Comparison of ENCODE assay signal across 24 cellular contexts in genomic region chr2:239731998-239732665, GRCh38.
"Had no signal": no experiment of that assay in that cellular context is flagged by ENCODE, and none has a peak within 500 bp of the region (broad histone marks: within the 10 kb centered on the region; RNA-seq: fewer than 3 reads in every experiment).

No MANE protein-coding gene starts in this region.

- H3K9me3 ChIP-seq: breast epithelium, SJCRH30 had no signal

- DNase-seq: activated CD4-positive, alpha-beta T cell treated with anti-CD3 and anti-CD28 coated beads for 48 hours; activated CD4-positive, alpha-beta T cell treated with anti-CD3 and anti-CD28 coated beads, Interleukin-2, amount 50 U/mL, for 48 hours; activated CD4-positive, CD25-positive, alpha-beta regulatory T cell treated with anti-CD3 and anti-CD28 coated beads, Interleukin-2, amount 50 U/mL, for 72 hours; activated CD8-positive, alpha-beta memory T cell treated with anti-CD3 and anti-CD28 coated beads, Interleukin-2, amount 10 ng/mL, durations not matched to agents 7 days and 5 days; activated gamma-delta T cell treated with Interleukin-2 at 50 U/mL for 16 hours; activated naive CD4-positive, alpha-beta T cell treated with anti-CD3 and anti-CD28 coated beads, Interleukin-2, amount 10 ng/mL, durations not matched to agents 7 days and 5 days; activated naive CD8-positive, alpha-beta T cell treated with anti-CD3 and anti-CD28 coated beads for 36 hours; activated T-cell treated with anti-CD3 and anti-CD28 coated beads, Interleukin-2, amount 50 U/mL, for 24 hours; central memory CD4-positive, alpha-beta T cell; NCI-H1105; NCI-H1436; NCI-H1694 treated with DMSO at 0.1 percent for 48 hours; NCI-H2029 treated with DMSO at 0.1 percent for 48 hours; NCI-H345; NCI-H510A; NCI-H526 treated with DMSO at 0.1 percent for 48 hours; NCI-H82; SJCRH30; SW 1271 had no signal

- H3K4me2 ChIP-seq: KMS-11 had no signal

- H3K4me1 Mint-ChIP-seq: activated naive CD4-positive, alpha-beta T cell treated with anti-CD3 and anti-CD28 coated beads, Interleukin-2, amount 10 ng/mL, durations not matched to agents 7 days and 5 days; activated naive CD8-positive, alpha-beta T cell treated with anti-CD3 and anti-CD28 coated beads for 36 hours; IgD-negative memory B cell had no signal

- H3K36me3 Mint-ChIP-seq: activated CD8-positive, alpha-beta memory T cell treated with anti-CD3 and anti-CD28 coated beads, Interleukin-2, amount 10 ng/mL, durations not matched to agents 7 days and 5 days; activated naive CD4-positive, alpha-beta T cell treated with anti-CD3 and anti-CD28 coated beads, Interleukin-2, amount 10 ng/mL, durations not matched to agents 7 days and 5 days; activated naive CD8-positive, alpha-beta T cell treated with anti-CD3 and anti-CD28 coated beads for 36 hours; IgD-negative memory B cell had no signal

- H3K4me3 Mint-ChIP-seq: activated CD8-positive, alpha-beta memory T cell treated with anti-CD3 and anti-CD28 coated beads, Interleukin-2, amount 10 ng/mL, durations not matched to agents 7 days and 5 days; activated naive CD4-positive, alpha-beta T cell treated with anti-CD3 and anti-CD28 coated beads, Interleukin-2, amount 10 ng/mL, durations not matched to agents 7 days and 5 days; activated naive CD8-positive, alpha-beta T cell treated with anti-CD3 and anti-CD28 coated beads for 36 hours; activated T-cell treated with anti-CD3 and anti-CD28 coated beads, Interleukin-2, amount 50 U/mL, for 24 hours; activated T-helper 1 cell treated with anti-CD3 and anti-CD28 coated beads, Interleukin-12 subunit alpha, Interleukin-12 subunit beta, Interleukin-2, Interleukin-4 antibody, amounts not matched to agents 30 ng/mL and 10 ng/mL and 1 ng/mL, durations not matched to agents 14 hours and 24 hours and 36 hours; IgD-negative memory B cell had no signal

- ATAC-seq: activated CD8-positive, alpha-beta memory T cell treated with anti-CD3 and anti-CD28 coated beads, Interleukin-2, amount 10 ng/mL, durations not matched to agents 7 days and 5 days; SK-N-SH treated with all-trans-retinoic acid at 6 μM for 48 hours had no signal

- H3K27me3 Mint-ChIP-seq: activated CD8-positive, alpha-beta memory T cell treated with anti-CD3 and anti-CD28 coated beads, Interleukin-2, amount 10 ng/mL, durations not matched to agents 7 days and 5 days; activated naive CD4-positive, alpha-beta T cell treated with anti-CD3 and anti-CD28 coated beads, Interleukin-2, amount 10 ng/mL, durations not matched to agents 7 days and 5 days; activated naive CD8-positive, alpha-beta T cell treated with anti-CD3 and anti-CD28 coated beads for 36 hours; activated T-cell treated with anti-CD3 and anti-CD28 coated beads, Interleukin-2, amount 50 U/mL, for 24 hours had no signal

- H3K4me1 ChIP-seq: breast epithelium, SJCRH30 had no signal

- H3K36me3 ChIP-seq: breast epithelium, SJCRH30 had no signal

- H3K27ac Mint-ChIP-seq: activated CD8-positive, alpha-beta memory T cell treated with anti-CD3 and anti-CD28 coated beads, Interleukin-2, amount 10 ng/mL, durations not matched to agents 7 days and 5 days; activated naive CD4-positive, alpha-beta T cell treated with anti-CD3 and anti-CD28 coated beads, Interleukin-2, amount 10 ng/mL, durations not matched to agents 7 days and 5 days; activated naive CD8-positive, alpha-beta T cell treated with anti-CD3 and anti-CD28 coated beads for 36 hours; activated T-cell treated with anti-CD3 and anti-CD28 coated beads, Interleukin-2, amount 50 U/mL, for 24 hours; activated T-helper 1 cell treated with anti-CD3 and anti-CD28 coated beads, Interleukin-12 subunit alpha, Interleukin-12 subunit beta, Interleukin-2, Interleukin-4 antibody, amounts not matched to agents 30 ng/mL and 10 ng/mL and 1 ng/mL, durations not matched to agents 14 hours and 24 hours and 36 hours; IgD-negative memory B cell had no signal

- H3K4me3 ChIP-seq: breast epithelium, SJCRH30 had no signal

- H3K27ac ChIP-seq: breast epithelium, KMS-11, SJCRH30 had no signal
